10 cellular contexts compared by ENCODE assay signal in the genomic region with DNA sequence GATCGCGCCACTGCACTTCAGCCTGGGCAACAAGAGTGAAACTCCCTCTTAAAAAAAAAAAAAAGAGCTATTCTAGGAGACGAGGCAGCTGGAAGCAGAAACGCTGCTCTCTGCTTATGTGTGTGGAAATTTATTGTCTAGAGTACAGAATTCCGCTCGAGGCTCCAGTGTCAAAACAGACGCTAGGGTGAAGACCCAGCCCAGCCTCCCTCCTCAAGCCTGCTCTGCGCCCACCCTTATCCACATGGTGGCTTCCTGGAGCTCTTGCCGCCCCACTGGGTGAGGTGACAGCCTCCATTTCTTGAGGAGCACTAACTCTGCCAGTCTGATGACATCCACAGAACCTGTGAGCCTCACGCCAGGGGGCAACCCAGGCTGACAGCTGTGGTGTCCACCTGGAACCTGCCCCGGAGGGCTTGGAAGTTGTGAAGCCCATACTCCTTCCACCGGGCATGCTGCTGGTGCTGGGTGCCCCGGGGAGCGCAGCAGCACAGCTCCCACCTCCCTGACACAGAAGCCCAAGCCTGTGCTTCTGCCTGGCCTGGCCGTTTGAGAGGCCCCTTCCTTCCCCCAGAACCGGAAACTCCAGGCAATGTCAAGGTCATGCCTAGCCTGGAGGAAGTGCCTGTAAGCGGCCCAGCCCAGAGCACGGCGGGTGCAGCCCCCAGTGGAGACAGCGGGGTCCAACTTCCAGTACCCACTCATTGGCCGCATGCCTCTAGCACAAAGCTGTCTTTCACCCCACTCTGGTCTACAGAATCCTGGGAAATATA. TPM values are rescaled to one million over a fixed set of nuclear protein-coding genes. Genes with fewer than 3 reads are reported as not detected.
DNase-seq lines count a peak whose midpoint lies in the region; ATAC-seq and TF ChIP-seq lines count a peak whose summit lies in the region.
"Had no signal": no experiment of that assay in that cellular context is flagged by ENCODE, and none has a peak within 500 bp of the region (broad histone marks: within the 10 kb centered on the region; RNA-seq: fewer than 3 reads in every experiment).

No MANE protein-coding gene starts in this region.

- peaks cover 4% of the 10 kb centered on the region for H3K4me1 Mint-ChIP-seq in activated naive CD8-positive, alpha-beta T cell treated with anti-CD3 and anti-CD28 coated beads for 36 hours
- H3K4me1 Mint-ChIP-seq: activated CD4-positive, alpha-beta T cell treated with anti-CD3 and anti-CD28 coated beads for 36 hours had no signal

- no peaks in the 10 kb centered on the region for H3K9me3 Mint-ChIP-seq in activated naive CD8-positive, alpha-beta T cell treated with anti-CD3 and anti-CD28 coated beads for 36 hours

- DNase-seq in Panc1 (ENCODE audit: low read depth, low spot score) (no peak), cardiac muscle cell (ENCODE audit: low read depth in 1 of 2, low spot score in 1 of 2) (peak; percentile 62 to 67)
- DNase-seq in activated effector memory CD4-positive, alpha-beta T cell treated with Interleukin-2 at 50 U/mL for 16 hours, result no peak
- DNase-seq in activated naive CD8-positive, alpha-beta T cell treated with anti-CD3 and anti-CD28 coated beads for 36 hours, result no peak
- DNase-seq: activated CD4-positive, alpha-beta T cell treated with anti-CD3 and anti-CD28 coated beads for 36 hours; cortex of kidney had no signal

- in situ Hi-C loops in Panc1 (cut with HindIII; ENCODE audit: low pct_unique_long_range_greater_than_20kb, low sequenced_read_pairs), result no loop called here

- intact Hi-C loops in Panc1 (cut with micrococcal nuclease; ENCODE audit: unreplicated experiment), result no loop called here

- ATAC-seq in Panc1 (peak; percentile 53; the same call in 1 of the 2 replicates), HG02840 (IDR thresholded peaks at IDR 0.05; ENCODE audit: low FRiP score, unreplicated experiment) (no peak), GM18498 (IDR thresholded peaks at IDR 0.05; ENCODE audit: unreplicated experiment) (no peak)
- ATAC-seq: activated CD4-positive, alpha-beta T cell treated with anti-CD3 and anti-CD28 coated beads for 36 hours had no signal

- no peak overlapping the region for H3K9ac ChIP-seq in rectal smooth muscle tissue (ENCODE audit: low read length)

- peaks cover 2% of the 10 kb centered on the region; the same call in 1 of the 2 replicates for H3K4me1 ChIP-seq in HEK293 (ENCODE audit: control insufficient read depth, insufficient read depth, low read length)
- peaks cover 61% of the 10 kb centered on the region for H3K4me1 ChIP-seq in Panc1 (ENCODE audit: control insufficient read depth, insufficient read depth, low read length)
- peaks cover 26% of the 10 kb centered on the region for H3K4me1 ChIP-seq in cardiac muscle cell (ENCODE audit: low read depth)
- peaks cover 8% of the 10 kb centered on the region for H3K4me1 ChIP-seq in rectal smooth muscle tissue (ENCODE audit: control insufficient read depth, insufficient read depth, low read length)

- H3K27ac Mint-ChIP-seq in activated naive CD8-positive, alpha-beta T cell treated with anti-CD3 and anti-CD28 coated beads for 36 hours, result no peak overlapping the region
- H3K27ac Mint-ChIP-seq: activated CD4-positive, alpha-beta T cell treated with anti-CD3 and anti-CD28 coated beads for 36 hours had no signal

- CTCF ChIA-PET in HEK293 (lab: Yijun Ruan, JAX) (interaction anchor here (0.6 to 0.7 kb wide), 2 partner anchors 222 to 444 kb away, joined by 3 read pairs; no protein-coding TSS in a partner anchor), Panc1 (lab: Charles Lee) (interaction anchor here (1.1 kb wide), 1 partner anchor 14 kb away, joined by 4 read pairs; no protein-coding TSS in a partner anchor)

- TF ChIP-seq CTCF in HEK293 (tag by site-specific recombination; IDR thresholded peaks at IDR 0.05) (no peak), Panc1 (IDR thresholded peaks at IDR 0.05) (no peak), cardiac muscle cell (IDR thresholded peaks at IDR 0.05; ENCODE audit: low read depth, low read length) (no peak)

- BruUV-seq in Panc1 (replicated peaks; lab: Mats Ljungman, UMichigan), result no TSS peak

- no peak overlapping the region for H3K4me3 Mint-ChIP-seq in activated naive CD8-positive, alpha-beta T cell treated with anti-CD3 and anti-CD28 coated beads for 36 hours
- H3K4me3 Mint-ChIP-seq: activated CD4-positive, alpha-beta T cell treated with anti-CD3 and anti-CD28 coated beads for 36 hours had no signal

- H3K4me3 ChIP-seq in HEK293 (ENCODE audit: low read depth, low read length) (no peak overlapping the region), Panc1 (ENCODE audit: low read depth in 2 of 2, low read length in 2 of 2) (no peak overlapping the region), cardiac muscle cell (no peak overlapping the region), rectal smooth muscle tissue (ENCODE audit: low read length) (no peak overlapping the region)

- H3K9me3 ChIP-seq in HEK293 (ENCODE audit: control insufficient read depth, insufficient read depth, low read depth, low read length) (no peaks in the 10 kb centered on the region), Panc1 (ENCODE audit: control insufficient read depth, insufficient read depth, low read depth, low read length) (no peaks in the 10 kb centered on the region), cardiac muscle cell (ENCODE audit: low read depth) (no peaks in the 10 kb centered on the region)

- no peaks in the 10 kb centered on the region for H3K36me3 Mint-ChIP-seq in activated naive CD8-positive, alpha-beta T cell treated with anti-CD3 and anti-CD28 coated beads for 36 hours

- H3K27me3 ChIP-seq in Panc1 (ENCODE audit: control insufficient read depth, insufficient read depth, low read length), result no peaks in the 10 kb centered on the region
- no peaks in the 10 kb centered on the region for H3K27me3 ChIP-seq in cardiac muscle cell
- no peaks in the 10 kb centered on the region for H3K27me3 ChIP-seq in rectal smooth muscle tissue (ENCODE audit: control insufficient read depth, insufficient read depth, low read length)

- H3K36me3 ChIP-seq in HEK293 (ENCODE audit: control insufficient read depth in 2 of 2, insufficient read depth in 1 of 2, low read length in 2 of 2) (no peaks in the 10 kb centered on the region), Panc1 (ENCODE audit: control insufficient read depth, insufficient read depth, low read length) (no peaks in the 10 kb centered on the region), cardiac muscle cell (no peaks in the 10 kb centered on the region), rectal smooth muscle tissue (ENCODE audit: control insufficient read depth, insufficient read depth, low read length) (no peaks in the 10 kb centered on the region)

- POLR2A ChIA-PET in HEK293 (lab: Yijun Ruan, JAX), result no interaction called here
- POLR2A ChIA-PET in Panc1 (lab: Charles Lee), result interaction anchor here (0.7 kb wide), 1 partner anchor 286 kb away, joined by 3 read pairs; no protein-coding TSS in a partner anchor

- H3K27ac ChIP-seq in HEK293 (ENCODE audit: extremely low read depth, low read depth, low read length) (no peak overlapping the region), Panc1 (ENCODE audit: low read length) (peak overlapping the region; percentile 71; the same call in 1 of the 2 replicates), cardiac muscle cell (peak overlapping the region; percentile 53), rectal smooth muscle tissue (ENCODE audit: low read depth, low read length) (peak overlapping the region; percentile 21)

- peaks cover 31% of the 10 kb centered on the region for H3K27me3 Mint-ChIP-seq in activated naive CD8-positive, alpha-beta T cell treated with anti-CD3 and anti-CD28 coated beads for 36 hours

TF ChIP-seq in HEK293, 187 proteins besides CTCF, POLR2A, EP300 and RAD21 (continues in another document):
- TF ChIP-seq, protein P1, sequence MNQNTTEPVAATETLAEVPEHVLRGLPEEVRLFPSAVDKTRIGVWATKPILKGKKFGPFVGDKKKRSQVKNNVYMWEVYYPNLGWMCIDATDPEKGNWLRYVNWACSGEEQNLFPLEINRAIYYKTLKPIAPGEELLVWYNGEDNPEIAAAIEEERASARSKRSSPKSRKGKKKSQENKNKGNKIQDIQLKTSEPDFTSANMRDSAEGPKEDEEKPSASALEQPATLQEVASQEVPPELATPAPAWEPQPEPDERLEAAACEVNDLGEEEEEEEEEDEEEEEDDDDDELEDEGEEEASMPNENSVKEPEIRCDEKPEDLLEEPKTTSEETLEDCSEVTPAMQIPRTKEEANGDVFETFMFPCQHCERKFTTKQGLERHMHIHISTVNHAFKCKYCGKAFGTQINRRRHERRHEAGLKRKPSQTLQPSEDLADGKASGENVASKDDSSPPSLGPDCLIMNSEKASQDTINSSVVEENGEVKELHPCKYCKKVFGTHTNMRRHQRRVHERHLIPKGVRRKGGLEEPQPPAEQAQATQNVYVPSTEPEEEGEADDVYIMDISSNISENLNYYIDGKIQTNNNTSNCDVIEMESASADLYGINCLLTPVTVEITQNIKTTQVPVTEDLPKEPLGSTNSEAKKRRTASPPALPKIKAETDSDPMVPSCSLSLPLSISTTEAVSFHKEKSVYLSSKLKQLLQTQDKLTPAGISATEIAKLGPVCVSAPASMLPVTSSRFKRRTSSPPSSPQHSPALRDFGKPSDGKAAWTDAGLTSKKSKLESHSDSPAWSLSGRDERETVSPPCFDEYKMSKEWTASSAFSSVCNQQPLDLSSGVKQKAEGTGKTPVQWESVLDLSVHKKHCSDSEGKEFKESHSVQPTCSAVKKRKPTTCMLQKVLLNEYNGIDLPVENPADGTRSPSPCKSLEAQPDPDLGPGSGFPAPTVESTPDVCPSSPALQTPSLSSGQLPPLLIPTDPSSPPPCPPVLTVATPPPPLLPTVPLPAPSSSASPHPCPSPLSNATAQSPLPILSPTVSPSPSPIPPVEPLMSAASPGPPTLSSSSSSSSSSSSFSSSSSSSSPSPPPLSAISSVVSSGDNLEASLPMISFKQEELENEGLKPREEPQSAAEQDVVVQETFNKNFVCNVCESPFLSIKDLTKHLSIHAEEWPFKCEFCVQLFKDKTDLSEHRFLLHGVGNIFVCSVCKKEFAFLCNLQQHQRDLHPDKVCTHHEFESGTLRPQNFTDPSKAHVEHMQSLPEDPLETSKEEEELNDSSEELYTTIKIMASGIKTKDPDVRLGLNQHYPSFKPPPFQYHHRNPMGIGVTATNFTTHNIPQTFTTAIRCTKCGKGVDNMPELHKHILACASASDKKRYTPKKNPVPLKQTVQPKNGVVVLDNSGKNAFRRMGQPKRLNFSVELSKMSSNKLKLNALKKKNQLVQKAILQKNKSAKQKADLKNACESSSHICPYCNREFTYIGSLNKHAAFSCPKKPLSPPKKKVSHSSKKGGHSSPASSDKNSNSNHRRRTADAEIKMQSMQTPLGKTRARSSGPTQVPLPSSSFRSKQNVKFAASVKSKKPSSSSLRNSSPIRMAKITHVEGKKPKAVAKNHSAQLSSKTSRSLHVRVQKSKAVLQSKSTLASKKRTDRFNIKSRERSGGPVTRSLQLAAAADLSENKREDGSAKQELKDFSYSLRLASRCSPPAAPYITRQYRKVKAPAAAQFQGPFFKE (tag by site-specific recombination; IDR thresholded peaks at IDR 0.05; ENCODE audit: borderline replicate concordance), result no peak

RNA-seq across cellular contexts. Expression of a gene that starts 49.4 kb away (rescaled TPM):
- total RNA-seq in Panc1 (2021; ENCODE audit: unreplicated experiment) (0.69 TPM), cardiac muscle cell (24.0 and 28.8 TPM in 2 replicates)
- not detected for polyA plus RNA-seq in Panc1 (2012; ENCODE audit: insufficient read length)
- 30.4 and 64.1 TPM in 2 replicates for polyA plus RNA-seq in cardiac muscle cell
- not detected for total RNA-seq in activated naive CD8-positive, alpha-beta T cell treated with anti-CD3 and anti-CD28 coated beads for 36 hours
- total RNA-seq: activated CD4-positive, alpha-beta T cell treated with anti-CD3 and anti-CD28 coated beads for 36 hours had no signal

Comparison
In these comparisons a context has a peak if more than half of its experiments do, and no peak if none do; other contexts are left out.
1. DNase-seq: peak in cardiac muscle cell (2 of 2); none in Panc1 (single experiment), activated effector memory CD4-positive, alpha-beta T cell treated with Interleukin-2 at 50 U/mL for 16 hours (single experiment) and activated naive CD8-positive, alpha-beta T cell treated with anti-CD3 and anti-CD28 coated beads for 36 hours (single experiment).
2. RNA of a gene that starts 49.4 kb away (total RNA-seq): 24.0 to 28.8 TPM in cardiac muscle cell; 0.69 TPM in Panc1 (single experiment) and not detected in activated naive CD8-positive, alpha-beta T cell treated with anti-CD3 and anti-CD28 coated beads for 36 hours; every median in the first group is over 10 times any median in the second.